12 cellular contexts compared by ENCODE assay signal in the genomic region with DNA sequence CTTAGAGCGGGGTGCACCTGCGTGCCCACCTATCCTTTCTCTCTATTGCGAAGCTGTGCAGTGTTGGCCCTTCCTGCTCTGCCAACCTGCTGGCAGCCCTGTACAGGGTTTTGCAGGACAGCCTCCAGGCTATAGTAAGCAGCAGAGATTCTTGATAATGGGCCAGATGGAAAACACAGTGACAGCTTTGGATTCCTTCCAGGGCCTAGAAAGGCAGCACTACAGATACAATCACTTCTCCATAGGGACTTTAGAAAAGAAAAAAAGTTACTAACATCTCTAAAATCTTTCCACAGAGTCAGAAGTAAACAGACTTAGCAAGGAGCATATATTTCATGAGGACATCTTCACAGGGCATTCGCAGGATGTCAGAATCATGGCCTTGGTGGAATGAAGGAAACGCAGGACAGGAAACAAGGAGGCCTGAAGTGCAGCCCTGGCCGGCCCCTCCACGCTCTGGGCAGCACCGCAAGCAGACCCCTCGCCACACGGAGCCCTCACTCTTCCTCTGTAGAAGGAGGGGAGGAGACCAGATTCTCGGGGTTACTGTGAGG.
DNase-seq lines count a peak whose midpoint lies in the region; ATAC-seq and TF ChIP-seq lines count a peak whose summit lies in the region.
"Had no signal": no experiment of that assay in that cellular context is flagged by ENCODE, and none has a peak within 500 bp of the region (broad histone marks: within the 10 kb centered on the region; RNA-seq: fewer than 3 reads in every experiment).

No MANE protein-coding gene starts in this region.

- no peaks in the 10 kb centered on the region for H3K36me3 ChIP-seq in BJ (ENCODE audit: control insufficient read depth, insufficient read depth, low read length)
- H3K36me3 ChIP-seq in SK-N-SH (replicated peaks in 1 of 2; ENCODE audit: control insufficient read depth in 1 of 2, insufficient read depth in 2 of 2, low read length in 1 of 2): no peaks in the 10 kb centered on the region
- no peaks in the 10 kb centered on the region for H3K36me3 ChIP-seq in prostate gland

- no peaks in the 10 kb centered on the region for H3K79me2 ChIP-seq in SK-N-SH (ENCODE audit: insufficient read depth)

- CTCF ChIA-PET in BJ (lab: Yijun Ruan, JAX) (no interaction called here), SK-N-SH (lab: Yijun Ruan, JAX) (interaction anchor here (1.1 to 1.3 kb wide), 2 partner anchors 39 to 632 kb away, joined by 4 read pairs; no protein-coding TSS in a partner anchor), T-cell (lab: Charles Lee) (no interaction called here)

- H3K4me3 Mint-ChIP-seq in T-cell: no peak overlapping the region
- H3K4me3 Mint-ChIP-seq: memory B cell had no signal

- H3K4me3 ChIP-seq in BJ (ENCODE audit: low read depth, low read length): no peak overlapping the region
- no peak overlapping the region; a peak in 1 of 4 replicates for H3K4me3 ChIP-seq in SK-N-SH (ENCODE audit: low read depth in 2 of 2, low read length in 1 of 2)
- H3K4me3 ChIP-seq in fibroblast of villous mesenchyme (ENCODE audit: low read depth, low read length): no peak overlapping the region
- H3K4me3 ChIP-seq in prostate gland: no peak overlapping the region

- peak; percentile 95 to 98 for TF ChIP-seq EP300 in SK-N-SH (IDR thresholded peaks at IDR 0.05; ENCODE audit: borderline replicate concordance in 1 of 2, low read depth in 1 of 2, low read length in 1 of 2)

- 6% methylated on average over 11 of the region's 11 CpGs for WGBS in SK-N-SH (ENCODE audit: low lambda C conversion rate)
- 29% methylated on average over 11 of the region's 11 CpGs for WGBS in prostate gland

- H3K27me3 ChIP-seq in BJ (ENCODE audit: control insufficient read depth, insufficient read depth, low read length) (no peaks in the 10 kb centered on the region), SK-N-SH (ENCODE audit: insufficient read depth) (no peaks in the 10 kb centered on the region), prostate gland (replicated peaks; ENCODE audit: insufficient read depth) (no peaks in the 10 kb centered on the region)

- H3K27ac Mint-ChIP-seq in T-cell: no peak overlapping the region
- H3K27ac Mint-ChIP-seq: memory B cell had no signal

- H3K36me3 Mint-ChIP-seq in T-cell: no peaks in the 10 kb centered on the region
- H3K36me3 Mint-ChIP-seq: memory B cell had no signal

- ATAC-seq in T-cell (replicated peaks in 1 of 4): no peak
- ATAC-seq in sciatic nerve: no peak

- H3K9me3 ChIP-seq in SK-N-SH: no peaks in the 10 kb centered on the region
- no peaks in the 10 kb centered on the region for H3K9me3 ChIP-seq in prostate gland

- peak; percentile 42 for DNase-seq in BJ (ENCODE audit: low read depth)
- DNase-seq in SK-N-SH: peak; percentile 75
- peak; percentile 81 for DNase-seq in fibroblast of villous mesenchyme (ENCODE audit: low read depth)
- peak; percentile 89 for DNase-seq in prostate gland (ENCODE audit: low spot score)
- DNase-seq in T-cell: no peak
- no peak for DNase-seq in sciatic nerve (ENCODE audit: low spot score)
- DNase-seq in D341Med (ENCODE audit: low spot score): no peak
- DNase-seq in stimulated activated naive CD4-positive, alpha-beta T cell treated with Interleukin-2 at 50 U/mL for 16 hours (lab: John Stamatoyannopoulos, UW): no peak
- DNase-seq: activated CD4-positive, alpha-beta T cell treated with anti-CD3 and anti-CD28 coated beads, Interleukin-2, amount 50 U/mL, for 1 hour; DND-41; stimulated activated CD4-positive, alpha-beta T cell treated with anti-CD3 and anti-CD28 coated beads, Interleukin-4, amount 100 ng/mL, for 24 hours had no signal

- H3K27ac ChIP-seq in SK-N-SH (ENCODE audit: low read depth in 2 of 2, low read length in 1 of 2): peak overlapping the region; percentile 90 to 95
- peak overlapping the region; percentile 72 to 78 for H3K27ac ChIP-seq in prostate gland

- H3K9me3 Mint-ChIP-seq in T-cell: peaks cover 0 to 6% (median 0%) of the 10 kb centered on the region in 3 donors

- no peaks in the 10 kb centered on the region for H4K20me1 ChIP-seq in SK-N-SH (ENCODE audit: insufficient read depth)

- peak; percentile 26 for TF ChIP-seq RAD21 in SK-N-SH (IDR thresholded peaks at IDR 0.05; ENCODE audit: low read length)

- peak overlapping the region; percentile 19; the same call in 1 of the 2 replicates for H3K9ac ChIP-seq in SK-N-SH

- no peak for TF ChIP-seq POLR2A in prostate gland (IDR thresholded peaks at IDR 0.05)

- TF ChIP-seq CTCF in BJ (IDR thresholded peaks at IDR 0.05; ENCODE audit: insufficient read depth, low read depth, low read length) (no peak), SK-N-SH (IDR thresholded peaks at IDR 0.05) (no peak), fibroblast of villous mesenchyme (IDR thresholded peaks at IDR 0.05; ENCODE audit: insufficient read depth, low read depth, low read length) (no peak), prostate gland (IDR thresholded peaks at IDR 0.05) (no peak)

- H3F3A ChIP-seq in SK-N-SH (replicated peaks; ENCODE audit: insufficient read depth): peaks cover 38% of the 10 kb centered on the region

- H3K9me2 ChIP-seq in SK-N-SH: no peaks in the 10 kb centered on the region

- intact Hi-C loops in prostate gland (cut with DNase I) (loop anchor here (10.0 kb wide), 1 partner anchor 85 kb away; no protein-coding TSS in a partner anchor), sciatic nerve (cut with DNase I) (no loop called here)

- H3K4me1 ChIP-seq in SK-N-SH (ENCODE audit: control insufficient read depth in 1 of 2, insufficient read depth in 2 of 2, low read depth in 1 of 2, low read length in 1 of 2) (peaks cover 20 to 40% of the 10 kb centered on the region in 2 experiments), prostate gland (replicated peaks) (peaks cover 19% of the 10 kb centered on the region)

- H3K4me1 Mint-ChIP-seq in T-cell: peaks cover 0 to 4% (median 0%) of the 10 kb centered on the region in 3 donors
- H3K4me1 Mint-ChIP-seq: memory B cell had no signal

- peak overlapping the region; percentile 65; the same call in 1 of the 2 replicates for H2AFZ ChIP-seq in SK-N-SH (ENCODE audit: low read depth)

- H3K4me2 ChIP-seq in SK-N-SH: peak overlapping the region; percentile 47

- POLR2A ChIA-PET in BJ (lab: Charles Lee) (interaction anchor here (0.6 kb wide), 1 partner anchor 53 kb away, joined by 4 read pairs; no protein-coding TSS in a partner anchor), SK-N-SH (lab: Yijun Ruan, JAX) (no interaction called here), T-cell (lab: Charles Lee) (no interaction called here)

- H3K27me3 Mint-ChIP-seq in T-cell: peaks cover 5 to 11% of the 10 kb centered on the region in 2 donors

TF ChIP-seq in SK-N-SH, 30 proteins besides CTCF, POLR2A, EP300 and RAD21 (continues in another document):
- TF ChIP-seq, protein P1, sequence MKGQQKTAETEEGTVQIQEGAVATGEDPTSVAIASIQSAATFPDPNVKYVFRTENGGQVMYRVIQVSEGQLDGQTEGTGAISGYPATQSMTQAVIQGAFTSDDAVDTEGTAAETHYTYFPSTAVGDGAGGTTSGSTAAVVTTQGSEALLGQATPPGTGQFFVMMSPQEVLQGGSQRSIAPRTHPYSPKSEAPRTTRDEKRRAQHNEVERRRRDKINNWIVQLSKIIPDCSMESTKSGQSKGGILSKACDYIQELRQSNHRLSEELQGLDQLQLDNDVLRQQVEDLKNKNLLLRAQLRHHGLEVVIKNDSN (IDR thresholded peaks at IDR 0.05; ENCODE audit: borderline replicate concordance, low read depth): no peak
- TF ChIP-seq GATA2 (CRISPR knock-in tag; IDR thresholded peaks at IDR 0.05) (peak; percentile 98), RXRA (IDR thresholded peaks at IDR 0.05; ENCODE audit: borderline replicate concordance, low read depth) (peak; percentile 79), MAX (IDR thresholded peaks at IDR 0.05; ENCODE audit: low read depth) (peak; percentile 47; the same call in 1 of the 2 replicates), TEAD4 (IDR thresholded peaks at IDR 0.05; ENCODE audit: borderline replicate concordance, insufficient read depth) (peak; percentile 91), REST (IDR thresholded peaks at IDR 0.05; ENCODE audit: low read depth, low read length) (no peak), FOXM1 (IDR thresholded peaks at IDR 0.05; ENCODE audit: low read depth) (peak; percentile 83), GABPA (IDR thresholded peaks at IDR 0.05; ENCODE audit: low read depth) (0 out of 2 replicates have a peak, but pooled peaks have one; percentile 16), POLR2AphosphoS5 (IDR thresholded peaks at IDR 0.05; ENCODE audit: low read depth, low read length) (peak; percentile 90)

Comparison
In these comparisons a context has a peak if more than half of its experiments do, and no peak if none do; other contexts are left out.
1. DNase-seq: peak in BJ (single experiment), SK-N-SH (single experiment), fibroblast of villous mesenchyme (single experiment) and prostate gland (single experiment); none in T-cell (0 of 34), sciatic nerve (single experiment), D341Med (single experiment) and stimulated activated naive CD4-positive, alpha-beta T cell treated with Interleukin-2 at 50 U/mL for 16 hours (single experiment).